21 cellular contexts compared by ENCODE assay signal in the genomic region with DNA sequence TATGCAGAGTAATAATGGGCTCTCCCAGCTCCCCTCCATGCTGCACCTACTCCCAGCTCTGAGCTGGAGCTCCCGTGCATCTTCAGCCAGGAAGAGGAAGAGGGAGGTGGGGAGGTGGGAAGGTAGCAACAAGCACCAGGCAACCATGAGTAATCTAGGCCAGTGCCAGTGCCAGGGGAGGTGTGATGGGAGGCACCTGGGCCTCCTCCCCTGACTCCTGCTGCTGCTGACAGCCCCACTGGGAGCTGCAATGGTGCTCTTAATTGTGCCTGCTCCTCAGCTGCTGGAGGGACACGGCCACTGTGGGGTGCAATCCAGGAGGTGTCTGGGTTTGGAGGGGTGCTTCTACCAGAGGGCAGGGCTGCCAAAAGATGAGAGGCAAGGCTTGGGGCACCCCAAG.
"Had no signal": no experiment of that assay in that cellular context is flagged by ENCODE, and none has a peak within 500 bp of the region (broad histone marks: within the 10 kb centered on the region; RNA-seq: fewer than 3 reads in every experiment).

No MANE protein-coding gene starts in this region.

- H3K4me1 ChIP-seq: prostate gland, right lobe of liver, uterus had no signal

- H3K27ac ChIP-seq: brain microvascular endothelial cell, prostate gland, right lobe of liver, tibial nerve, uterus, VCaP had no signal

- DNase-seq: activated CD4-positive, alpha-beta T cell treated with anti-CD3 and anti-CD28 coated beads, Interleukin-2, amount 50 U/mL, for 1 hour; activated CD4-positive, CD25-positive, alpha-beta regulatory T cell treated with anti-CD3 and anti-CD28 coated beads, Interleukin-2, amount 50 U/mL, for 72 hours; activated CD8-positive, alpha-beta memory T cell treated with anti-CD3 and anti-CD28 coated beads, Interleukin-2, amount 50 U/mL, for 4 hours; activated naive CD4-positive, alpha-beta T cell treated with anti-CD3 and anti-CD28 coated beads, Interleukin-2, amount 50 U/mL, for 16 hours; activated T-cell treated with anti-CD3 and anti-CD28 coated beads, Interleukin-2, amount 50 U/mL, for 4 hours; aorta; brain microvascular endothelial cell; cerebellar nuclear complex; effector memory CD8-positive, alpha-beta T cell; mammary epithelial cell; midbrain; right lobe of liver; small intestine; stimulated activated CD4-positive, alpha-beta T cell treated with anti-CD3 and anti-CD28 coated beads, Interleukin-15, amount 100 ng/mL, for 24 hours; stimulated activated CD4-positive, alpha-beta T cell treated with anti-CD3 and anti-CD28 coated beads, Interleukin-2, amount 100 ng/mL, for 48 hours; T-helper 2 cell; uterus had no signal

- H3K4me3 ChIP-seq: prostate gland, right lobe of liver, tibial nerve, uterus had no signal

- H3K27me3 ChIP-seq: brain microvascular endothelial cell, right lobe of liver, uterus had no signal

- H3K9me3 ChIP-seq: prostate gland, right lobe of liver, tibial nerve, uterus had no signal

- H3K36me3 ChIP-seq: brain microvascular endothelial cell, prostate gland, right lobe of liver, tibial nerve, uterus had no signal

- ATAC-seq: activated T-cell treated with anti-CD3 and anti-CD28 coated beads, Interleukin-2, amount 50 U/mL, for 4 hours; effector memory CD8-positive, alpha-beta T cell; left lobe of liver; right lobe of liver had no signal
